In the genomic region with DNA sequence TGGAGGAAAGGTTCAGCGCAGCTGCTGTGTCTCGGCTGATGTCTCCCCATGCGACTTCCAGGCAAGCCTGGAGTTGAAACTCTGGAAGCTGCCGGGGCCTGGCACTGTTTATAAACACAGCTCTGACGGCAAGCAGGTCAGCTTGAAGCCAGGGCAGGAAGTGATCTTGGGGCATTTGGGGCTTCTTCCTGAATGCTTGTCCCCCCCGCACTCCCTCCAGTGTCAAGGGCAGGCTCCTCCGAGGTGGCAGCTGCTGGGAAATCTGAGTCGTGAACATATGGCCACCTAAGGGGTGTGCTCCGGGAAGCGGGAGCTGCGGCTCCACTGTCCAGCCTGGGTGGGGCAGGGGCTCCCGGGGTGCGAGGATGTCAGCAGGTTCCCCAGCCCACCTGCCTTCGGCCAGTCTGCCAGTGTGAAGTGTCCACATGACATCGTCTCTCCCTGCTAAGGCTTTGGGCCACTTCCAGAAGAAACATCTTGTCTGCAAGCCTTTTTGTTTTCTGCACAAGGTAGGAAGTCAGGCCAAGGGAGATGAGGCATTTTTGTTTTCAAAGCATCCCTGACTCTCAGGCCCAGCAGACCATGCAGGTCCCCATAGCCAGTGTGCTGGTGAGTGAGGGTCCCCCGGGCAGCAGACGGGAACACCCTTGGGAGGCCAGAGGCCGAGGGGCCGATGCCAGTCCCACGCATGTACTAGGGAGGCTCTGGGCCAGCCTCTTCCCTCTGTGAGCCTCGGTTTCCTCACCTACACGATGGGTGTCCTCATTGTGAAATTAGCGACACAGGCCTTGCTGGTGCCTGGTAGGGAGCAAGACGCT, we compare ENCODE assay signal across 10 cellular contexts. TPM values are rescaled to one million over a fixed set of nuclear protein-coding genes. Genes with fewer than 3 reads are reported as not detected.
DNase-seq lines count a peak whose midpoint lies in the region; ATAC-seq and TF ChIP-seq lines count a peak whose summit lies in the region.
"Had no signal": no experiment of that assay in that cellular context is flagged by ENCODE, and none has a peak within 500 bp of the region (broad histone marks: within the 10 kb centered on the region; RNA-seq: fewer than 3 reads in every experiment).

No MANE protein-coding gene starts in this region.

- peaks cover 26% of the 10 kb centered on the region for H3K4me1 ChIP-seq in adipocyte (ENCODE audit: control insufficient read depth, insufficient read depth, low read length)

- peak overlapping the region; percentile 32 for H3K9ac ChIP-seq in adipocyte (ENCODE audit: low read length)

- TF ChIP-seq CTCF in mesothelial cell of epicardium (IDR thresholded peaks at IDR 0.05; ENCODE audit: unreplicated experiment) (no peak), GM13977 (IDR thresholded peaks at IDR 0.05; ENCODE audit: extremely low read depth, insufficient read depth, missing control alignments) (no peak)

- peaks cover 27% of the 10 kb centered on the region for H3K36me3 ChIP-seq in adipocyte (ENCODE audit: control insufficient read depth, insufficient read depth, low read length, severe bottlenecking)

- ATAC-seq in GM19463 (IDR thresholded peaks at IDR 0.05; ENCODE audit: unreplicated experiment) (no peak), GM18909 (IDR thresholded peaks at IDR 0.05; ENCODE audit: poor library complexity, unreplicated experiment) (no peak)

- no peaks in the 10 kb centered on the region for H3K27me3 Mint-ChIP-seq in activated T-cell treated with anti-CD3 and anti-CD28 coated beads, Interleukin-2, amount 50 U/mL, for 24 hours
- no peaks in the 10 kb centered on the region for H3K27me3 Mint-ChIP-seq in mesothelial cell of epicardium (ENCODE audit: low read depth)

- H3K4me1 Mint-ChIP-seq in activated T-cell treated with anti-CD3 and anti-CD28 coated beads, Interleukin-2, amount 50 U/mL, for 24 hours (ENCODE audit: low read depth): peaks cover 51% of the 10 kb centered on the region
- H3K4me1 Mint-ChIP-seq in mesothelial cell of epicardium: peaks cover 37% of the 10 kb centered on the region

- no peak for DNase-seq in activated T-cell treated with anti-CD3 and anti-CD28 coated beads, Interleukin-2, amount 50 U/mL, for 24 hours
- DNase-seq in activated T-cell treated with anti-CD3 and anti-CD28 coated beads for 4 hours (no peak), adipocyte (ENCODE audit: low read depth) (no peak), mesothelial cell of epicardium (ENCODE audit: low spot score in 2 of 2, unreplicated experiment in 2 of 2) (no peak), GM13977 (ENCODE audit: low spot score) (no peak)
- DNase-seq: NCI-H2081 treated with DMSO at 0.1 percent for 48 hours, thyroid gland had no signal

- peak overlapping the region; percentile 64 for H3K27ac ChIP-seq in temporal lobe (ENCODE audit: low read depth, low read length)
- H3K27ac ChIP-seq: thyroid gland had no signal

- in situ Hi-C loops in GM13977 (cut with MboI; ENCODE audit: low pct_unique_long_range_greater_than_20kb, low sequenced_read_pairs, unreplicated experiment): no loop called here

- H3K27ac Mint-ChIP-seq in activated T-cell treated with anti-CD3 and anti-CD28 coated beads, Interleukin-2, amount 50 U/mL, for 24 hours: no peak overlapping the region
- peak overlapping the region; percentile 39 for H3K27ac Mint-ChIP-seq in mesothelial cell of epicardium

- H3K36me3 Mint-ChIP-seq in activated T-cell treated with anti-CD3 and anti-CD28 coated beads, Interleukin-2, amount 50 U/mL, for 24 hours (ENCODE audit: low read depth): peaks cover 36% of the 10 kb centered on the region
- H3K36me3 Mint-ChIP-seq in mesothelial cell of epicardium: peaks cover 1% of the 10 kb centered on the region

- no peaks in the 10 kb centered on the region for H3K9me3 ChIP-seq in adipocyte (ENCODE audit: control insufficient read depth, low read length)
- H3K9me3 ChIP-seq: thyroid gland had no signal

- no peaks in the 10 kb centered on the region for H3K27me3 ChIP-seq in adipocyte (replicated peaks; ENCODE audit: control insufficient read depth, insufficient read depth, low read length)
- H3K27me3 ChIP-seq: thyroid gland had no signal

- H3K4me3 Mint-ChIP-seq in activated T-cell treated with anti-CD3 and anti-CD28 coated beads, Interleukin-2, amount 50 U/mL, for 24 hours: peak overlapping the region; percentile 15
- H3K4me3 Mint-ChIP-seq in mesothelial cell of epicardium: peak overlapping the region; percentile 73

- H3K9me3 Mint-ChIP-seq in activated T-cell treated with anti-CD3 and anti-CD28 coated beads, Interleukin-2, amount 50 U/mL, for 24 hours: no peaks in the 10 kb centered on the region
- H3K9me3 Mint-ChIP-seq in mesothelial cell of epicardium: no peaks in the 10 kb centered on the region

- H3K4me3 ChIP-seq in adipocyte (ENCODE audit: low read length): peak overlapping the region; percentile 10
- H3K4me3 ChIP-seq: thyroid gland had no signal

RNA-seq across cellular contexts. Expression of gene PIAS4, which starts 2.7 kb away (rescaled TPM):
- total RNA-seq in mesothelial cell of epicardium (47.9 to 50.1 TPM (median 48.0 TPM) in 3 replicates), temporal lobe (12.8 TPM)

RNA-seq across cellular contexts. Expression of gene EEF2, which starts 24.9 kb away (rescaled TPM):
- 2,808 to 2,923 TPM (median 2,892 TPM) in 3 replicates for total RNA-seq in mesothelial cell of epicardium
- 1,871 TPM for total RNA-seq in temporal lobe

RNA-seq across cellular contexts. Expression of gene DAPK3, which starts 39.3 kb away (rescaled TPM):
- total RNA-seq in mesothelial cell of epicardium (127 to 135 TPM (median 131 TPM) in 3 replicates), temporal lobe (48.7 TPM)

RNA-seq across cellular contexts. Expression of gene ZBTB7A, which starts 56.5 kb away (rescaled TPM):
- total RNA-seq in mesothelial cell of epicardium: 27.3 to 27.9 TPM (median 27.7 TPM) in 3 replicates
- 2.7 TPM for total RNA-seq in temporal lobe
